In the genomic region with DNA sequence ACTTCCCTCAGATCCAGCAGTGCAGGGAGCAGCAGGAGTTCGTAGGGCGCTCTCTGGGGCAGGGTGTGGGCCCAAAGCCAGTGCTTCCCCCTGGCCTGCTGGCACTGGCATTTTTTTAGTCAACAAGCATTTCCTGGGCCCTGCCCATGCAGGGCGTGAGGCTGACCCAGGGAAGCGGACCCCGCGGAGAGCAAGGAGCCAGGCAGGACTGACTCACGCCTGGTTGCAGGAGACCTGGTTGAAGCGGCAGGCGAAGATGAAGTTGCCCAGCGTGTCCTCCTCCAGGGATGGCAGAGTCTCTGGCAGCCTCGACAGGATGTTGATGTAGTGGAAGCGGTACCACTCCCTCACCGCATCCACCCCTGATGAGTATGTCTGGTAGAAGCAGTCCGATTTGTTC, we compare ENCODE assay signal across 1 cellular context.
TF ChIP-seq lines count a peak whose summit lies in the region.

No MANE protein-coding gene starts in this region.

TF ChIP-seq in liver, 16 proteins besides CTCF, POLR2A, EP300 and RAD21 (continued from another document):
- TF ChIP-seq, protein P1, sequence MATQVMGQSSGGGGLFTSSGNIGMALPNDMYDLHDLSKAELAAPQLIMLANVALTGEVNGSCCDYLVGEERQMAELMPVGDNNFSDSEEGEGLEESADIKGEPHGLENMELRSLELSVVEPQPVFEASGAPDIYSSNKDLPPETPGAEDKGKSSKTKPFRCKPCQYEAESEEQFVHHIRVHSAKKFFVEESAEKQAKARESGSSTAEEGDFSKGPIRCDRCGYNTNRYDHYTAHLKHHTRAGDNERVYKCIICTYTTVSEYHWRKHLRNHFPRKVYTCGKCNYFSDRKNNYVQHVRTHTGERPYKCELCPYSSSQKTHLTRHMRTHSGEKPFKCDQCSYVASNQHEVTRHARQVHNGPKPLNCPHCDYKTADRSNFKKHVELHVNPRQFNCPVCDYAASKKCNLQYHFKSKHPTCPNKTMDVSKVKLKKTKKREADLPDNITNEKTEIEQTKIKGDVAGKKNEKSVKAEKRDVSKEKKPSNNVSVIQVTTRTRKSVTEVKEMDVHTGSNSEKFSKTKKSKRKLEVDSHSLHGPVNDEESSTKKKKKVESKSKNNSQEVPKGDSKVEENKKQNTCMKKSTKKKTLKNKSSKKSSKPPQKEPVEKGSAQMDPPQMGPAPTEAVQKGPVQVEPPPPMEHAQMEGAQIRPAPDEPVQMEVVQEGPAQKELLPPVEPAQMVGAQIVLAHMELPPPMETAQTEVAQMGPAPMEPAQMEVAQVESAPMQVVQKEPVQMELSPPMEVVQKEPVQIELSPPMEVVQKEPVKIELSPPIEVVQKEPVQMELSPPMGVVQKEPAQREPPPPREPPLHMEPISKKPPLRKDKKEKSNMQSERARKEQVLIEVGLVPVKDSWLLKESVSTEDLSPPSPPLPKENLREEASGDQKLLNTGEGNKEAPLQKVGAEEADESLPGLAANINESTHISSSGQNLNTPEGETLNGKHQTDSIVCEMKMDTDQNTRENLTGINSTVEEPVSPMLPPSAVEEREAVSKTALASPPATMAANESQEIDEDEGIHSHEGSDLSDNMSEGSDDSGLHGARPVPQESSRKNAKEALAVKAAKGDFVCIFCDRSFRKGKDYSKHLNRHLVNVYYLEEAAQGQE (IDR thresholded peaks at IDR 0.05) = peak; percentile 53
